6 cellular contexts compared by ENCODE assay signal in the genomic region with DNA sequence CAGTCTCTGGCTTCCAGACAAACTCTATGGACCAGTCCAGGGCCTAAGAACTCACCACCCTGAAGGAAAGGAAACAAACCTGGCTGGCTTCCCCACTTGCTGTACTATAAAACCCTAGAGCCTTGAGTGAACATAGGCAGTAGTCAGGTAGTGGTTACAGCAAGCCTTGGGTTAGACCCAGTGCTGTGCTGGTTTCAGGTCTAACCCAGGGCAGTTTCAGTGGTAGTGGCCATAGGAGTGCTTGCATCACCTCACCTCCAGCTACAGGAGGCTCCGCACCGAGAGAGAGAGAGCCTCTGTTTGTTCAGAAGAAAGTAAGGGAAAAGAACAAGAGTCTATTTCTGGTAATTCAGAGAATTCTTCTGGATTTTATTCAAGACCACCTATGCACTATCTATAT.
"Had no signal": no experiment of that assay in that cellular context is flagged by ENCODE, and none has a peak within 500 bp of the region (broad histone marks: within the 10 kb centered on the region; RNA-seq: fewer than 3 reads in every experiment).

No MANE protein-coding gene starts in this region.

- ATAC-seq: HepG2, K562 had no signal

- H3K4me1 Mint-ChIP-seq: IgD-negative memory B cell had no signal

- H3K4me3 ChIP-seq: K562 had no signal

- H3K27ac Mint-ChIP-seq: IgD-negative memory B cell had no signal

- H3K4me3 Mint-ChIP-seq: IgD-negative memory B cell had no signal

- H3K27ac ChIP-seq: HL-60 had no signal

- DNase-seq: IMR-90, KBM-7 had no signal

- H3K27me3 Mint-ChIP-seq: IgD-negative memory B cell had no signal

- H3K36me3 Mint-ChIP-seq: IgD-negative memory B cell had no signal
